In genomic region chr3:196883361-196883760, GRCh38 we compare ENCODE assay signal across 14 cellular contexts. TPM values are rescaled to one million over a fixed set of nuclear protein-coding genes. Genes with fewer than 3 reads are reported as not detected.
DNase-seq lines count a peak whose midpoint lies in the region; ATAC-seq lines count a peak whose summit lies in the region.
"Had no signal": no experiment of that assay in that cellular context is flagged by ENCODE, and none has a peak within 500 bp of the region (broad histone marks: within the 10 kb centered on the region; RNA-seq: fewer than 3 reads in every experiment).

No MANE protein-coding gene starts in this region.

- no peaks in the 10 kb centered on the region for H3K27me3 Mint-ChIP-seq in activated naive CD4-positive, alpha-beta T cell treated with anti-CD3 and anti-CD28 coated beads, Interleukin-2, amount 50 U/mL, for 24 hours
- no peaks in the 10 kb centered on the region for H3K27me3 Mint-ChIP-seq in activated T-helper 17 cell treated with anti-CD3 and anti-CD28 coated beads, Interleukin-2, amount 50 U/mL, for 72 hours
- no peaks in the 10 kb centered on the region for H3K27me3 Mint-ChIP-seq in stimulated activated naive CD8-positive, alpha-beta T cell treated with anti-CD3 and anti-CD28 coated beads, Interleukin-15, amount 100 ng/mL, for 72 hours
- peaks cover 0 to 3% (median 0%) of the 10 kb centered on the region in 3 donors for H3K27me3 Mint-ChIP-seq in immature natural killer cell (ENCODE audit: low read depth in 3 of 3)

- H3K9me3 Mint-ChIP-seq in activated naive CD4-positive, alpha-beta T cell treated with anti-CD3 and anti-CD28 coated beads, Interleukin-2, amount 50 U/mL, for 24 hours, result no peaks in the 10 kb centered on the region
- no peaks in the 10 kb centered on the region for H3K9me3 Mint-ChIP-seq in activated T-helper 17 cell treated with anti-CD3 and anti-CD28 coated beads, Interleukin-2, amount 50 U/mL, for 72 hours
- no peaks in the 10 kb centered on the region for H3K9me3 Mint-ChIP-seq in stimulated activated naive CD8-positive, alpha-beta T cell treated with anti-CD3 and anti-CD28 coated beads, Interleukin-15, amount 100 ng/mL, for 72 hours
- no peaks in the 10 kb centered on the region for H3K9me3 Mint-ChIP-seq in immature natural killer cell
- H3K9me3 Mint-ChIP-seq: neural crest cell had no signal

- H3K4me3 Mint-ChIP-seq in activated naive CD4-positive, alpha-beta T cell treated with anti-CD3 and anti-CD28 coated beads, Interleukin-2, amount 50 U/mL, for 24 hours, result peak overlapping the region; percentile 12
- H3K4me3 Mint-ChIP-seq in activated T-helper 17 cell treated with anti-CD3 and anti-CD28 coated beads, Interleukin-2, amount 50 U/mL, for 72 hours, result peak overlapping the region; percentile 40
- H3K4me3 Mint-ChIP-seq in stimulated activated naive CD8-positive, alpha-beta T cell treated with anti-CD3 and anti-CD28 coated beads, Interleukin-15, amount 100 ng/mL, for 72 hours, result peak overlapping the region in 1 of 2 donors; percentile 2
- no peak overlapping the region for H3K4me3 Mint-ChIP-seq in immature natural killer cell
- H3K4me3 Mint-ChIP-seq: neural crest cell had no signal

- peaks cover 45% of the 10 kb centered on the region for H3K4me1 Mint-ChIP-seq in activated naive CD4-positive, alpha-beta T cell treated with anti-CD3 and anti-CD28 coated beads, Interleukin-2, amount 50 U/mL, for 24 hours
- H3K4me1 Mint-ChIP-seq in activated T-helper 17 cell treated with anti-CD3 and anti-CD28 coated beads, Interleukin-2, amount 50 U/mL, for 72 hours, result peaks cover 25% of the 10 kb centered on the region
- H3K4me1 Mint-ChIP-seq in stimulated activated naive CD8-positive, alpha-beta T cell treated with anti-CD3 and anti-CD28 coated beads, Interleukin-15, amount 100 ng/mL, for 72 hours, result peaks cover 39% of the 10 kb centered on the region
- H3K4me1 Mint-ChIP-seq in immature natural killer cell, result peaks cover 20 to 49% of the 10 kb centered on the region in 2 donors
- H3K4me1 Mint-ChIP-seq: neural crest cell had no signal

- peaks cover 1% of the 10 kb centered on the region for H3K36me3 Mint-ChIP-seq in activated naive CD4-positive, alpha-beta T cell treated with anti-CD3 and anti-CD28 coated beads, Interleukin-2, amount 50 U/mL, for 24 hours
- peaks cover 45% of the 10 kb centered on the region for H3K36me3 Mint-ChIP-seq in activated T-helper 17 cell treated with anti-CD3 and anti-CD28 coated beads, Interleukin-2, amount 50 U/mL, for 72 hours (ENCODE audit: low read depth)
- H3K36me3 Mint-ChIP-seq in immature natural killer cell, result peaks cover 0 to 4% (median 4%) of the 10 kb centered on the region in 3 donors

- peak; percentile 60 for ATAC-seq in HG02798 (IDR thresholded peaks at IDR 0.05; ENCODE audit: poor library complexity, unreplicated experiment)
- peak; percentile 84 for ATAC-seq in activated T-helper 17 cell treated with anti-CD3 and anti-CD28 coated beads, Interleukin-2, amount 50 U/mL, for 72 hours (replicated peaks)
- ATAC-seq in stimulated activated naive CD8-positive, alpha-beta T cell treated with anti-CD3 and anti-CD28 coated beads, Interleukin-15, amount 100 ng/mL, for 72 hours, result peak; percentile 80
- ATAC-seq in GM21447 (IDR thresholded peaks at IDR 0.05; ENCODE audit: unreplicated experiment), result no peak

- DNase-seq in activated naive CD4-positive, alpha-beta T cell treated with anti-CD3 and anti-CD28 coated beads, Interleukin-2, amount 50 U/mL, for 16 hours, result no peak
- no peak for DNase-seq in stimulated activated naive CD8-positive, alpha-beta T cell treated with anti-CD3 and anti-CD28 coated beads, Interleukin-15, amount 100 ng/mL, for 72 hours
- DNase-seq in NCI-H446 treated with DMSO at 0.1 percent for 48 hours (lab: John Stamatoyannopoulos, UW) (no peak), immature natural killer cell (no peak)
- DNase-seq: anterior cingulate cortex, H7, NCI-H1436 treated with DMSO at 0.1 percent for 48 hours, NCI-H345, retina had no signal

- no peak overlapping the region for H3K27ac Mint-ChIP-seq in activated naive CD4-positive, alpha-beta T cell treated with anti-CD3 and anti-CD28 coated beads, Interleukin-2, amount 50 U/mL, for 24 hours
- peak overlapping the region; percentile 74 for H3K27ac Mint-ChIP-seq in activated T-helper 17 cell treated with anti-CD3 and anti-CD28 coated beads, Interleukin-2, amount 50 U/mL, for 72 hours
- H3K27ac Mint-ChIP-seq in stimulated activated naive CD8-positive, alpha-beta T cell treated with anti-CD3 and anti-CD28 coated beads, Interleukin-15, amount 100 ng/mL, for 72 hours, result peak overlapping the region; percentile 35 to 82
- no peak overlapping the region for H3K27ac Mint-ChIP-seq in immature natural killer cell

RNA-seq across cellular contexts. Expression of gene SENP5, which starts 15.6 kb away (rescaled TPM):
- total RNA-seq in activated T-helper 17 cell treated with anti-CD3 and anti-CD28 coated beads, Interleukin-2, amount 50 U/mL, for 72 hours, result 10 to 100 TPM; 29.5 to 37.2 TPM
- polyA plus RNA-seq in immature natural killer cell, result 10 to 100 TPM in 1 of 3 donors, 1 to 10 TPM in 2; 8.2 to 12.7 (median 8.3) TPM

RNA-seq across cellular contexts. Expression of gene NCBP2, which starts 59.0 kb away (rescaled TPM):
- 10 to 100 TPM; 68.1 to 89.0 TPM for total RNA-seq in activated T-helper 17 cell treated with anti-CD3 and anti-CD28 coated beads, Interleukin-2, amount 50 U/mL, for 72 hours
- polyA plus RNA-seq in immature natural killer cell, result 10 to 100 TPM; 28.4 to 57.2 (median 36.5) TPM

Comparison
In these comparisons a context has a peak if more than half of its experiments do, and no peak if none do; other contexts are left out.
1. H3K27ac Mint-ChIP-seq: peak in activated T-helper 17 cell treated with anti-CD3 and anti-CD28 coated beads, Interleukin-2, amount 50 U/mL, for 72 hours (single experiment) and stimulated activated naive CD8-positive, alpha-beta T cell treated with anti-CD3 and anti-CD28 coated beads, Interleukin-15, amount 100 ng/mL, for 72 hours (2 of 2); none in activated naive CD4-positive, alpha-beta T cell treated with anti-CD3 and anti-CD28 coated beads, Interleukin-2, amount 50 U/mL, for 24 hours (single experiment) and immature natural killer cell (0 of 6).
2. H3K4me3 Mint-ChIP-seq: peak in activated naive CD4-positive, alpha-beta T cell treated with anti-CD3 and anti-CD28 coated beads, Interleukin-2, amount 50 U/mL, for 24 hours (single experiment) and activated T-helper 17 cell treated with anti-CD3 and anti-CD28 coated beads, Interleukin-2, amount 50 U/mL, for 72 hours (single experiment); none in immature natural killer cell (0 of 5).